2 cellular contexts compared by ENCODE assay signal in genomic region chr1:28790384-28791035, GRCh38.
TF ChIP-seq lines count a peak whose summit lies in the region.

No MANE protein-coding gene starts in this region.

TF ChIP-seq in GM23338, 12 proteins besides CTCF, POLR2A, EP300 and RAD21:
- TF ChIP-seq, protein P1, sequence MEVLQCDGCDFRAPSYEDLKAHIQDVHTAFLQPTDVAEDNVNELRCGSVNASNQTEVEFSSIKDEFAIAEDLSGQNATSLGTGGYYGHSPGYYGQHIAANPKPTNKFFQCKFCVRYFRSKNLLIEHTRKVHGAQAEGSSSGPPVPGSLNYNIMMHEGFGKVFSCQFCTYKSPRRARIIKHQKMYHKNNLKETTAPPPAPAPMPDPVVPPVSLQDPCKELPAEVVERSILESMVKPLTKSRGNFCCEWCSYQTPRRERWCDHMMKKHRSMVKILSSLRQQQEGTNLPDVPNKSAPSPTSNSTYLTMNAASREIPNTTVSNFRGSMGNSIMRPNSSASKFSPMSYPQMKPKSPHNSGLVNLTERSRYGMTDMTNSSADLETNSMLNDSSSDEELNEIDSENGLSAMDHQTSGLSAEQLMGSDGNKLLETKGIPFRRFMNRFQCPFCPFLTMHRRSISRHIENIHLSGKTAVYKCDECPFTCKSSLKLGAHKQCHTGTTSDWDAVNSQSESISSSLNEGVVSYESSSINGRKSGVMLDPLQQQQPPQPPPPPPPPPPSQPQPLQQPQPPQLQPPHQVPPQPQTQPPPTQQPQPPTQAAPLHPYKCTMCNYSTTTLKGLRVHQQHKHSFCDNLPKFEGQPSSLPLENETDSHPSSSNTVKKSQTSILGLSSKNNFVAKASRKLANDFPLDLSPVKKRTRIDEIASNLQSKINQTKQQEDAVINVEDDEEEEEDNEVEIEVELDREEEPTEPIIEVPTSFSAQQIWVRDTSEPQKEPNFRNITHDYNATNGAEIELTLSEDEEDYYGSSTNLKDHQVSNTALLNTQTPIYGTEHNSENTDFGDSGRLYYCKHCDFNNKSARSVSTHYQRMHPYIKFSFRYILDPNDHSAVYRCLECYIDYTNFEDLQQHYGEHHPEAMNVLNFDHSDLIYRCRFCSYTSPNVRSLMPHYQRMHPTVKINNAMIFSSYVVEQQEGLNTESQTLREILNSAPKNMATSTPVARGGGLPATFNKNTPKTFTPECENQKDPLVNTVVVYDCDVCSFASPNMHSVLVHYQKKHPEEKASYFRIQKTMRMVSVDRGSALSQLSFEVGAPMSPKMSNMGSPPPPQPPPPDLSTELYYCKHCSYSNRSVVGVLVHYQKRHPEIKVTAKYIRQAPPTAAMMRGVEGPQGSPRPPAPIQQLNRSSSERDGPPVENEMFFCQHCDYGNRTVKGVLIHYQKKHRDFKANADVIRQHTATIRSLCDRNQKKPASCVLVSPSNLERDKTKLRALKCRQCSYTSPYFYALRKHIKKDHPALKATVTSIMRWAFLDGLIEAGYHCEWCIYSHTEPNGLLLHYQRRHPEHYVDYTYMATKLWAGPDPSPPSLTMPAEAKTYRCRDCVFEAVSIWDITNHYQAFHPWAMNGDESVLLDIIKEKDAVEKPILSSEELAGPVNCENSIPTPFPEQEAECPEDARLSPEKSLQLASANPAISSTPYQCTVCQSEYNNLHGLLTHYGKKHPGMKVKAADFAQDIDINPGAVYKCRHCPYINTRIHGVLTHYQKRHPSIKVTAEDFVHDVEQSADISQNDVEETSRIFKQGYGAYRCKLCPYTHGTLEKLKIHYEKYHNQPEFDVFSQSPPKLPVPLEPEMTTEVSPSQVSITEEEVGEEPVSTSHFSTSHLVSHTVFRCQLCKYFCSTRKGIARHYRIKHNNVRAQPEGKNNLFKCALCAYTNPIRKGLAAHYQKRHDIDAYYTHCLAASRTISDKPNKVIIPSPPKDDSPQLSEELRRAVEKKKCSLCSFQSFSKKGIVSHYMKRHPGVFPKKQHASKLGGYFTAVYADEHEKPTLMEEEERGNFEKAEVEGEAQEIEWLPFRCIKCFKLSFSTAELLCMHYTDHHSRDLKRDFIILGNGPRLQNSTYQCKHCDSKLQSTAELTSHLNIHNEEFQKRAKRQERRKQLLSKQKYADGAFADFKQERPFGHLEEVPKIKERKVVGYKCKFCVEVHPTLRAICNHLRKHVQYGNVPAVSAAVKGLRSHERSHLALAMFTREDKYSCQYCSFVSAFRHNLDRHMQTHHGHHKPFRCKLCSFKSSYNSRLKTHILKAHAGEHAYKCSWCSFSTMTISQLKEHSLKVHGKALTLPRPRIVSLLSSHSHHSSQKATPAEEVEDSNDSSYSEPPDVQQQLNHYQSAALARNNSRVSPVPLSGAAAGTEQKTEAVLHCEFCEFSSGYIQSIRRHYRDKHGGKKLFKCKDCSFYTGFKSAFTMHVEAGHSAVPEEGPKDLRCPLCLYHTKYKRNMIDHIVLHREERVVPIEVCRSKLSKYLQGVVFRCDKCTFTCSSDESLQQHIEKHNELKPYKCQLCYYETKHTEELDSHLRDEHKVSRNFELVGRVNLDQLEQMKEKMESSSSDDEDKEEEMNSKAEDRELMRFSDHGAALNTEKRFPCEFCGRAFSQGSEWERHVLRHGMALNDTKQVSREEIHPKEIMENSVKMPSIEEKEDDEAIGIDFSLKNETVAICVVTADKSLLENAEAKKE (CRISPR knock-in tag; IDR thresholded peaks at IDR 0.05), result no peak
- TF ChIP-seq POLR2AphosphoS5 (IDR thresholded peaks at IDR 0.05; ENCODE audit: low read depth) (no peak), REST (IDR thresholded peaks at IDR 0.05; ENCODE audit: unreplicated experiment) (no peak), EZH2phosphoT487 (IDR thresholded peaks at IDR 0.05; ENCODE audit: unreplicated experiment) (no peak), STAT1 (IDR thresholded peaks at IDR 0.05; ENCODE audit: unreplicated experiment) (no peak), JUNB (IDR thresholded peaks at IDR 0.05; ENCODE audit: unreplicated experiment) (no peak), EZH2 (IDR thresholded peaks at IDR 0.05; ENCODE audit: low read depth, unreplicated experiment) (no peak), NANOG (IDR thresholded peaks at IDR 0.05; ENCODE audit: borderline replicate concordance) (no peak), ZNF114 (CRISPR knock-in tag; IDR thresholded peaks at IDR 0.05) (no peak), CREB1 (CRISPR knock-in tag; IDR thresholded peaks at IDR 0.05; ENCODE audit: low read depth) (no peak), ZNF331 (CRISPR knock-in tag; IDR thresholded peaks at IDR 0.05; ENCODE audit: low read depth) (no peak)
- TF ChIP-seq, protein P2, sequence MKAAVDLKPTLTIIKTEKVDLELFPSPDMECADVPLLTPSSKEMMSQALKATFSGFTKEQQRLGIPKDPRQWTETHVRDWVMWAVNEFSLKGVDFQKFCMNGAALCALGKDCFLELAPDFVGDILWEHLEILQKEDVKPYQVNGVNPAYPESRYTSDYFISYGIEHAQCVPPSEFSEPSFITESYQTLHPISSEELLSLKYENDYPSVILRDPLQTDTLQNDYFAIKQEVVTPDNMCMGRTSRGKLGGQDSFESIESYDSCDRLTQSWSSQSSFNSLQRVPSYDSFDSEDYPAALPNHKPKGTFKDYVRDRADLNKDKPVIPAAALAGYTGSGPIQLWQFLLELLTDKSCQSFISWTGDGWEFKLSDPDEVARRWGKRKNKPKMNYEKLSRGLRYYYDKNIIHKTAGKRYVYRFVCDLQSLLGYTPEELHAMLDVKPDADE (IDR thresholded peaks at IDR 0.05), result no peak

TF ChIP-seq in K562, 482 proteins besides CTCF, POLR2A, EP300 and RAD21 (continues in another document):
- TF ChIP-seq, protein P3, sequence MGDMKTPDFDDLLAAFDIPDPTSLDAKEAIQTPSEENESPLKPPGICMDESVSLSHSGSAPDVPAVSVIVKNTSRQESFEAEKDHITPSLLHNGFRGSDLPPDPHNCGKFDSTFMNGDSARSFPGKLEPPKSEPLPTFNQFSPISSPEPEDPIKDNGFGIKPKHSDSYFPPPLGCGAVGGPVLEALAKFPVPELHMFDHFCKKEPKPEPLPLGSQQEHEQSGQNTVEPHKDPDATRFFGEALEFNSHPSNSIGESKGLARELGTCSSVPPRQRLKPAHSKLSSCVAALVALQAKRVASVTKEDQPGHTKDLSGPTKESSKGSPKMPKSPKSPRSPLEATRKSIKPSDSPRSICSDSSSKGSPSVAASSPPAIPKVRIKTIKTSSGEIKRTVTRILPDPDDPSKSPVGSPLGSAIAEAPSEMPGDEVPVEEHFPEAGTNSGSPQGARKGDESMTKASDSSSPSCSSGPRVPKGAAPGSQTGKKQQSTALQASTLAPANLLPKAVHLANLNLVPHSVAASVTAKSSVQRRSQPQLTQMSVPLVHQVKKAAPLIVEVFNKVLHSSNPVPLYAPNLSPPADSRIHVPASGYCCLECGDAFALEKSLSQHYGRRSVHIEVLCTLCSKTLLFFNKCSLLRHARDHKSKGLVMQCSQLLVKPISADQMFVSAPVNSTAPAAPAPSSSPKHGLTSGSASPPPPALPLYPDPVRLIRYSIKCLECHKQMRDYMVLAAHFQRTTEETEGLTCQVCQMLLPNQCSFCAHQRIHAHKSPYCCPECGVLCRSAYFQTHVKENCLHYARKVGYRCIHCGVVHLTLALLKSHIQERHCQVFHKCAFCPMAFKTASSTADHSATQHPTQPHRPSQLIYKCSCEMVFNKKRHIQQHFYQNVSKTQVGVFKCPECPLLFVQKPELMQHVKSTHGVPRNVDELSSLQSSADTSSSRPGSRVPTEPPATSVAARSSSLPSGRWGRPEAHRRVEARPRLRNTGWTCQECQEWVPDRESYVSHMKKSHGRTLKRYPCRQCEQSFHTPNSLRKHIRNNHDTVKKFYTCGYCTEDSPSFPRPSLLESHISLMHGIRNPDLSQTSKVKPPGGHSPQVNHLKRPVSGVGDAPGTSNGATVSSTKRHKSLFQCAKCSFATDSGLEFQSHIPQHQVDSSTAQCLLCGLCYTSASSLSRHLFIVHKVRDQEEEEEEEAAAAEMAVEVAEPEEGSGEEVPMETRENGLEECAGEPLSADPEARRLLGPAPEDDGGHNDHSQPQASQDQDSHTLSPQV (IDR thresholded peaks at IDR 0.05), result peak; percentile 79
- TF ChIP-seq ZNF263 (CRISPR knock-in tag; IDR thresholded peaks at IDR 0.05; ENCODE audit: borderline replicate concordance), result no peak
- TF ChIP-seq KAT8 (IDR thresholded peaks at IDR 0.05; ENCODE audit: low read depth), result no peak
- TF ChIP-seq ZNF311 (CRISPR knock-in tag; IDR thresholded peaks at IDR 0.05), result no peak
- TF ChIP-seq ZC3H4 (CRISPR knock-in tag; IDR thresholded peaks at IDR 0.05; ENCODE audit: borderline replicate concordance), result no peak
- no peak for TF ChIP-seq NFE2L1 (tag; IDR thresholded peaks at IDR 0.05; ENCODE audit: borderline replicate concordance, low read depth)
- TF ChIP-seq ZNF551 (CRISPR knock-in tag; IDR thresholded peaks at IDR 0.05), result no peak
- TF ChIP-seq, protein P4, sequence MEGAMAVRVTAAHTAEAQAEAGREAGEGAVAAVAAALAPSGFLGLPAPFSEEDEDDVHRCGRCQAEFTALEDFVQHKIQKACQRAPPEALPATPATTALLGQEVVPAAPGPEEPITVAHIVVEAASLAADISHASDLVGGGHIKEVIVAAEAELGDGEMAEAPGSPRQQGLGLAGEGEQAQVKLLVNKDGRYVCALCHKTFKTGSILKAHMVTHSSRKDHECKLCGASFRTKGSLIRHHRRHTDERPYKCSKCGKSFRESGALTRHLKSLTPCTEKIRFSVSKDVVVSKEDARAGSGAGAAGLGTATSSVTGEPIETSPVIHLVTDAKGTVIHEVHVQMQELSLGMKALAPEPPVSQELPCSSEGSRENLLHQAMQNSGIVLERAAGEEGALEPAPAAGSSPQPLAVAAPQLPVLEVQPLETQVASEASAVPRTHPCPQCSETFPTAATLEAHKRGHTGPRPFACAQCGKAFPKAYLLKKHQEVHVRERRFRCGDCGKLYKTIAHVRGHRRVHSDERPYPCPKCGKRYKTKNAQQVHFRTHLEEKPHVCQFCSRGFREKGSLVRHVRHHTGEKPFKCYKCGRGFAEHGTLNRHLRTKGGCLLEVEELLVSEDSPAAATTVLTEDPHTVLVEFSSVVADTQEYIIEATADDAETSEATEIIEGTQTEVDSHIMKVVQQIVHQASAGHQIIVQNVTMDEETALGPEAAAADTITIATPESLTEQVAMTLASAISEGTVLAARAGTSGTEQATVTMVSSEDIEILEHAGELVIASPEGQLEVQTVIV (CRISPR knock-in tag; IDR thresholded peaks at IDR 0.05; ENCODE audit: borderline replicate concordance), result no peak
- TF ChIP-seq, protein P5, sequence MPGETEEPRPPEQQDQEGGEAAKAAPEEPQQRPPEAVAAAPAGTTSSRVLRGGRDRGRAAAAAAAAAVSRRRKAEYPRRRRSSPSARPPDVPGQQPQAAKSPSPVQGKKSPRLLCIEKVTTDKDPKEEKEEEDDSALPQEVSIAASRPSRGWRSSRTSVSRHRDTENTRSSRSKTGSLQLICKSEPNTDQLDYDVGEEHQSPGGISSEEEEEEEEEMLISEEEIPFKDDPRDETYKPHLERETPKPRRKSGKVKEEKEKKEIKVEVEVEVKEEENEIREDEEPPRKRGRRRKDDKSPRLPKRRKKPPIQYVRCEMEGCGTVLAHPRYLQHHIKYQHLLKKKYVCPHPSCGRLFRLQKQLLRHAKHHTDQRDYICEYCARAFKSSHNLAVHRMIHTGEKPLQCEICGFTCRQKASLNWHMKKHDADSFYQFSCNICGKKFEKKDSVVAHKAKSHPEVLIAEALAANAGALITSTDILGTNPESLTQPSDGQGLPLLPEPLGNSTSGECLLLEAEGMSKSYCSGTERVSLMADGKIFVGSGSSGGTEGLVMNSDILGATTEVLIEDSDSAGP (CRISPR knock-in tag; IDR thresholded peaks at IDR 0.05), result no peak
- TF ChIP-seq ILK (tag; IDR thresholded peaks at IDR 0.05; ENCODE audit: borderline replicate concordance, low read depth), result no peak
- 0 out of 2 replicates have a peak, but pooled peaks have one; percentile 19 for TF ChIP-seq ZNF324 (CRISPR knock-in tag; IDR thresholded peaks at IDR 0.05)
- TF ChIP-seq U2AF1 (optimal IDR thresholded peaks at IDR 0.05; ENCODE audit: low read depth, low read length), result no peak
- no peak for TF ChIP-seq ZNF395 (CRISPR knock-in tag; IDR thresholded peaks at IDR 0.05)
- TF ChIP-seq, protein P6, sequence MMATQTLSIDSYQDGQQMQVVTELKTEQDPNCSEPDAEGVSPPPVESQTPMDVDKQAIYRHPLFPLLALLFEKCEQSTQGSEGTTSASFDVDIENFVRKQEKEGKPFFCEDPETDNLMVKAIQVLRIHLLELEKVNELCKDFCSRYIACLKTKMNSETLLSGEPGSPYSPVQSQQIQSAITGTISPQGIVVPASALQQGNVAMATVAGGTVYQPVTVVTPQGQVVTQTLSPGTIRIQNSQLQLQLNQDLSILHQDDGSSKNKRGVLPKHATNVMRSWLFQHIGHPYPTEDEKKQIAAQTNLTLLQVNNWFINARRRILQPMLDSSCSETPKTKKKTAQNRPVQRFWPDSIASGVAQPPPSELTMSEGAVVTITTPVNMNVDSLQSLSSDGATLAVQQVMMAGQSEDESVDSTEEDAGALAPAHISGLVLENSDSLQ (IDR thresholded peaks at IDR 0.05), result no peak
- TF ChIP-seq MYC (IDR thresholded peaks at IDR 0.05; ENCODE audit: low read depth, low read length), result 0 out of 2 replicates have a peak, but pooled peaks have one; percentile 19
- TF ChIP-seq MYC (CRISPR knock-in tag; IDR thresholded peaks at IDR 0.05; ENCODE audit: borderline replicate concordance, low read depth), result no peak
- TF ChIP-seq ZNF75A (CRISPR knock-in tag; IDR thresholded peaks at IDR 0.05), result no peak
- 0 out of 2 replicates have a peak, but pooled peaks have one; percentile 27 for TF ChIP-seq SMAD3 (CRISPR knock-in tag; conservative IDR thresholded peaks at IDR 0.05)
- TF ChIP-seq MAX (CRISPR knock-in tag; IDR thresholded peaks at IDR 0.05), result peak; percentile 74
- TF ChIP-seq ZFP36 (IDR thresholded peaks at IDR 0.05; ENCODE audit: low read depth, low read length, partially characterized antibody), result no peak
- no peak for TF ChIP-seq SP1 (CRISPR knock-in tag; IDR thresholded peaks at IDR 0.05)
- peak in 1 of 2 experiments; percentile 57 for TF ChIP-seq E2F6 (IDR thresholded peaks at IDR 0.05; ENCODE audit: borderline replicate concordance in 1 of 2, extremely low read depth in 1 of 2, insufficient read depth in 1 of 2, insufficient read length in 1 of 2, low read depth in 1 of 2, low read length in 1 of 2, poor library complexity in 1 of 2, severe bottlenecking in 1 of 2)
- no peak for TF ChIP-seq ZNF184 (CRISPR knock-in tag; IDR thresholded peaks at IDR 0.05)
